Comparison of ENCODE assay signal across 21 cellular contexts in the genomic region with DNA sequence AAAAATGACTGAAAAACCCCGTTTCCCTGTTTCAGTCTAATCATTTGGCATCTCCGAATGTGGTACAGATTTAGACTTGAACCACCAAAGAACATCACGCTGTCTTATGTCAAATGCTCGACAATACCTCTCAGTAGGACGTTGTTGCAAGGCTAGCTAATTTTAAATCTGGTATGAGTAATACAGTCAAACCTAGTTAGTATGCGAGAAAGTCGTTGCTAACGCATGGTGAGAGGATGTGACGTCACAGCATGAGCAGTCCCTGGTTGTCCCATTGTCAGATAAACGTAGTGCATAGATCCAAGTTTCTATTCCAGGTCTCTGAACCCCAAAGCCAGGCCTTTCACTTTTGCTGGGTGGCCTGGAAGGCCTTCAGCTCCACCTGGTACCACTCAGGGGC. TPM values are rescaled to one million over a fixed set of nuclear protein-coding genes. Genes with fewer than 3 reads are reported as not detected.
DNase-seq lines count a peak whose midpoint lies in the region; ATAC-seq lines count a peak whose summit lies in the region.
"Had no signal": no experiment of that assay in that cellular context is flagged by ENCODE, and none has a peak within 500 bp of the region (broad histone marks: within the 10 kb centered on the region; RNA-seq: fewer than 3 reads in every experiment).

No MANE protein-coding gene starts in this region.

- H3K36me3 Mint-ChIP-seq in activated CD4-positive, alpha-beta memory T cell treated with anti-CD3 and anti-CD28 coated beads for 36 hours: peaks cover 40% of the 10 kb centered on the region
- H3K36me3 Mint-ChIP-seq in activated CD4-positive, alpha-beta memory T cell treated with anti-CD3 and anti-CD28 coated beads, Interleukin-2, amount 10 ng/mL, durations not matched to agents 7 days and 5 days (ENCODE audit: low read depth): peaks cover 49% of the 10 kb centered on the region
- peaks cover 84% of the 10 kb centered on the region for H3K36me3 Mint-ChIP-seq in activated T-helper 17 cell treated with anti-CD3 and anti-CD28 coated beads, Interleukin-2, amount 50 U/mL, for 72 hours (ENCODE audit: low read depth)

- peaks cover 6% of the 10 kb centered on the region for H3K4me1 Mint-ChIP-seq in activated CD4-positive, alpha-beta memory T cell treated with anti-CD3 and anti-CD28 coated beads for 36 hours (ENCODE audit: low read depth)
- H3K4me1 Mint-ChIP-seq in activated CD4-positive, alpha-beta memory T cell treated with anti-CD3 and anti-CD28 coated beads, Interleukin-2, amount 10 ng/mL, durations not matched to agents 7 days and 5 days: peaks cover 5% of the 10 kb centered on the region
- H3K4me1 Mint-ChIP-seq in activated T-helper 17 cell treated with anti-CD3 and anti-CD28 coated beads, Interleukin-2, amount 50 U/mL, for 72 hours: peaks cover 10% of the 10 kb centered on the region
- H3K4me1 Mint-ChIP-seq: memory B cell had no signal

- CTCF ChIA-PET in activated CD4-positive, alpha-beta memory T cell treated with anti-CD3 and anti-CD28 coated beads for 36 hours (lab: Charles Lee): interaction anchor here (1.0 kb wide), 1 partner anchor 481 kb away, joined by 3 read pairs; no protein-coding TSS in a partner anchor
- CTCF ChIA-PET in activated CD4-positive, alpha-beta memory T cell treated with anti-CD3 and anti-CD28 coated beads, Interleukin-2, amount 10 ng/mL, durations not matched to agents 7 days and 5 days (lab: Charles Lee): no interaction called here

- DNase-seq in activated CD4-positive, alpha-beta memory T cell treated with anti-CD3 and anti-CD28 coated beads for 36 hours: peak; percentile 21
- no peak for DNase-seq in activated CD4-positive, alpha-beta memory T cell treated with anti-CD3 and anti-CD28 coated beads, Interleukin-2, amount 10 ng/mL, durations not matched to agents 7 days and 5 days
- DNase-seq in head of caudate nucleus: peak in 40 of 42 donors; percentile 19 to 88 (median 64)
- DNase-seq in superior temporal gyrus (ENCODE audit: extremely low spot score): peak; percentile 62
- DNase-seq: activated CD4-positive, alpha-beta T cell treated with anti-CD3 and anti-CD28 coated beads for 4 hours; activated CD8-positive, alpha-beta memory T cell treated with anti-CD3 and anti-CD28 coated beads, Interleukin-2, amount 50 U/mL, for 4 hours; activated effector memory CD4-positive, alpha-beta T cell treated with anti-CD3 and anti-CD28 coated beads, Interleukin-2, amount 50 U/mL, for 16 hours; adrenal gland; DMS79; effector memory CD4-positive, alpha-beta T cell; KG1; kidney; NCI-H69; stimulated activated naive CD4-positive, alpha-beta T cell treated with Interleukin-2 at 50 U/mL for 16 hours; T-helper 9 cell; transverse colon had no signal

- intact Hi-C loops in activated CD4-positive, alpha-beta memory T cell treated with anti-CD3 and anti-CD28 coated beads for 36 hours (cut with micrococcal nuclease): no loop called here
- intact Hi-C loops in head of caudate nucleus (cut with DNase I): no loop called here

- no peak overlapping the region for H3K27ac Mint-ChIP-seq in activated CD4-positive, alpha-beta memory T cell treated with anti-CD3 and anti-CD28 coated beads for 36 hours
- no peak overlapping the region for H3K27ac Mint-ChIP-seq in activated CD4-positive, alpha-beta memory T cell treated with anti-CD3 and anti-CD28 coated beads, Interleukin-2, amount 10 ng/mL, durations not matched to agents 7 days and 5 days
- peak overlapping the region; percentile 70 for H3K27ac Mint-ChIP-seq in activated T-helper 17 cell treated with anti-CD3 and anti-CD28 coated beads, Interleukin-2, amount 50 U/mL, for 72 hours
- H3K27ac Mint-ChIP-seq: memory B cell had no signal

- H3K4me3 Mint-ChIP-seq in activated CD4-positive, alpha-beta memory T cell treated with anti-CD3 and anti-CD28 coated beads for 36 hours: no peak overlapping the region
- H3K4me3 Mint-ChIP-seq in activated CD4-positive, alpha-beta memory T cell treated with anti-CD3 and anti-CD28 coated beads, Interleukin-2, amount 10 ng/mL, durations not matched to agents 7 days and 5 days: no peak overlapping the region
- peak overlapping the region; percentile 24 for H3K4me3 Mint-ChIP-seq in activated T-helper 17 cell treated with anti-CD3 and anti-CD28 coated beads, Interleukin-2, amount 50 U/mL, for 72 hours
- H3K4me3 Mint-ChIP-seq: memory B cell had no signal

- POLR2A ChIA-PET in activated CD4-positive, alpha-beta memory T cell treated with anti-CD3 and anti-CD28 coated beads for 36 hours (lab: Charles Lee): no interaction called here
- POLR2A ChIA-PET in activated CD4-positive, alpha-beta memory T cell treated with anti-CD3 and anti-CD28 coated beads, Interleukin-2, amount 10 ng/mL, durations not matched to agents 7 days and 5 days (lab: Charles Lee): interaction anchor here (1.0 kb wide), 1 partner anchor 10 kb away, joined by 3 read pairs; no protein-coding TSS in a partner anchor

- no peaks in the 10 kb centered on the region for H3K27me3 Mint-ChIP-seq in activated CD4-positive, alpha-beta memory T cell treated with anti-CD3 and anti-CD28 coated beads for 36 hours
- no peaks in the 10 kb centered on the region for H3K27me3 Mint-ChIP-seq in activated CD4-positive, alpha-beta memory T cell treated with anti-CD3 and anti-CD28 coated beads, Interleukin-2, amount 10 ng/mL, durations not matched to agents 7 days and 5 days
- no peaks in the 10 kb centered on the region for H3K27me3 Mint-ChIP-seq in activated T-helper 17 cell treated with anti-CD3 and anti-CD28 coated beads, Interleukin-2, amount 50 U/mL, for 72 hours
- H3K27me3 Mint-ChIP-seq: memory B cell had no signal

- H3K9me3 Mint-ChIP-seq in activated CD4-positive, alpha-beta memory T cell treated with anti-CD3 and anti-CD28 coated beads for 36 hours: no peaks in the 10 kb centered on the region
- no peaks in the 10 kb centered on the region for H3K9me3 Mint-ChIP-seq in activated CD4-positive, alpha-beta memory T cell treated with anti-CD3 and anti-CD28 coated beads, Interleukin-2, amount 10 ng/mL, durations not matched to agents 7 days and 5 days
- no peaks in the 10 kb centered on the region for H3K9me3 Mint-ChIP-seq in activated T-helper 17 cell treated with anti-CD3 and anti-CD28 coated beads, Interleukin-2, amount 50 U/mL, for 72 hours
- H3K9me3 Mint-ChIP-seq: memory B cell had no signal

- ATAC-seq in activated T-helper 17 cell treated with anti-CD3 and anti-CD28 coated beads, Interleukin-2, amount 50 U/mL, for 72 hours (replicated peaks): peak; percentile 94
- no peak for ATAC-seq in GM19397 (IDR thresholded peaks at IDR 0.05; ENCODE audit: unreplicated experiment)
- no peak for ATAC-seq in GM18868 (IDR thresholded peaks at IDR 0.05; ENCODE audit: unreplicated experiment)
- no peak for ATAC-seq in GM18870 (IDR thresholded peaks at IDR 0.05; ENCODE audit: unreplicated experiment)

RNA-seq across cellular contexts. Expression of gene SETD7, which starts 44.7 kb away (rescaled TPM):
- 10 to 100 TPM; 15.0 to 16.6 TPM for total RNA-seq in activated CD4-positive, alpha-beta memory T cell treated with anti-CD3 and anti-CD28 coated beads for 36 hours
- 10 to 100 TPM; 16.0 to 17.7 TPM for total RNA-seq in activated CD4-positive, alpha-beta memory T cell treated with anti-CD3 and anti-CD28 coated beads, Interleukin-2, amount 10 ng/mL, durations not matched to agents 7 days and 5 days
- 10 to 100 TPM; 18.0 to 22.7 TPM for total RNA-seq in activated T-helper 17 cell treated with anti-CD3 and anti-CD28 coated beads, Interleukin-2, amount 50 U/mL, for 72 hours

RNA-seq across cellular contexts. Expression of gene RAB33B, which starts 57.4 kb away (rescaled TPM):
- total RNA-seq in activated CD4-positive, alpha-beta memory T cell treated with anti-CD3 and anti-CD28 coated beads for 36 hours: 1 to 10 TPM; 5.5 to 5.7 TPM
- 1 to 10 TPM; 7.0 to 7.6 TPM for total RNA-seq in activated CD4-positive, alpha-beta memory T cell treated with anti-CD3 and anti-CD28 coated beads, Interleukin-2, amount 10 ng/mL, durations not matched to agents 7 days and 5 days
- total RNA-seq in activated T-helper 17 cell treated with anti-CD3 and anti-CD28 coated beads, Interleukin-2, amount 50 U/mL, for 72 hours: 1 to 10 TPM; 8.5 to 9.6 TPM
